In genomic region chr11:14390669-14391068, GRCh38 we compare ENCODE assay signal across 2 cellular contexts.
TF ChIP-seq lines count a peak whose summit lies in the region.

No MANE protein-coding gene starts in this region.

TF ChIP-seq in A549, 52 proteins besides CTCF, POLR2A, EP300 and RAD21 (continued from another document):
- TF ChIP-seq USF2 (IDR thresholded peaks at IDR 0.05) (no peak), KDM1A (IDR thresholded peaks at IDR 0.05; ENCODE audit: low read depth) (no peak), ZNF302 (CRISPR knock-in tag; IDR thresholded peaks at IDR 0.05) (no peak), GATA3 (IDR thresholded peaks at IDR 0.05; ENCODE audit: borderline replicate concordance) (no peak), RFX5 (IDR thresholded peaks at IDR 0.05) (no peak)
TF ChIP-seq in A549: peak in this region for 0.

TF ChIP-seq in SK-N-SH, 30 proteins besides CTCF, POLR2A, EP300 and RAD21 (continued from another document):
- no peak for TF ChIP-seq USF2 (IDR thresholded peaks at IDR 0.05; ENCODE audit: borderline replicate concordance, low read depth, low read length)
- no peak for TF ChIP-seq TCF12 (IDR thresholded peaks at IDR 0.05)
- no peak for TF ChIP-seq SIN3A (IDR thresholded peaks at IDR 0.05; ENCODE audit: borderline replicate concordance, low read depth, low read length)
- no peak for TF ChIP-seq FOXJ3 (CRISPR knock-in tag; IDR thresholded peaks at IDR 0.05)
- no peak for TF ChIP-seq CHD2 (IDR thresholded peaks at IDR 0.05; ENCODE audit: low read length, partially characterized antibody)
- no peak for TF ChIP-seq GATA2 (CRISPR knock-in tag; IDR thresholded peaks at IDR 0.05)
- TF ChIP-seq, protein P1, sequence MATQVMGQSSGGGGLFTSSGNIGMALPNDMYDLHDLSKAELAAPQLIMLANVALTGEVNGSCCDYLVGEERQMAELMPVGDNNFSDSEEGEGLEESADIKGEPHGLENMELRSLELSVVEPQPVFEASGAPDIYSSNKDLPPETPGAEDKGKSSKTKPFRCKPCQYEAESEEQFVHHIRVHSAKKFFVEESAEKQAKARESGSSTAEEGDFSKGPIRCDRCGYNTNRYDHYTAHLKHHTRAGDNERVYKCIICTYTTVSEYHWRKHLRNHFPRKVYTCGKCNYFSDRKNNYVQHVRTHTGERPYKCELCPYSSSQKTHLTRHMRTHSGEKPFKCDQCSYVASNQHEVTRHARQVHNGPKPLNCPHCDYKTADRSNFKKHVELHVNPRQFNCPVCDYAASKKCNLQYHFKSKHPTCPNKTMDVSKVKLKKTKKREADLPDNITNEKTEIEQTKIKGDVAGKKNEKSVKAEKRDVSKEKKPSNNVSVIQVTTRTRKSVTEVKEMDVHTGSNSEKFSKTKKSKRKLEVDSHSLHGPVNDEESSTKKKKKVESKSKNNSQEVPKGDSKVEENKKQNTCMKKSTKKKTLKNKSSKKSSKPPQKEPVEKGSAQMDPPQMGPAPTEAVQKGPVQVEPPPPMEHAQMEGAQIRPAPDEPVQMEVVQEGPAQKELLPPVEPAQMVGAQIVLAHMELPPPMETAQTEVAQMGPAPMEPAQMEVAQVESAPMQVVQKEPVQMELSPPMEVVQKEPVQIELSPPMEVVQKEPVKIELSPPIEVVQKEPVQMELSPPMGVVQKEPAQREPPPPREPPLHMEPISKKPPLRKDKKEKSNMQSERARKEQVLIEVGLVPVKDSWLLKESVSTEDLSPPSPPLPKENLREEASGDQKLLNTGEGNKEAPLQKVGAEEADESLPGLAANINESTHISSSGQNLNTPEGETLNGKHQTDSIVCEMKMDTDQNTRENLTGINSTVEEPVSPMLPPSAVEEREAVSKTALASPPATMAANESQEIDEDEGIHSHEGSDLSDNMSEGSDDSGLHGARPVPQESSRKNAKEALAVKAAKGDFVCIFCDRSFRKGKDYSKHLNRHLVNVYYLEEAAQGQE (IDR thresholded peaks at IDR 0.05; ENCODE audit: low read depth, low read length) = no peak
- no peak for TF ChIP-seq EZH2phosphoT487 (IDR thresholded peaks at IDR 0.05; ENCODE audit: borderline replicate concordance, low read depth)
- no peak for TF ChIP-seq YY1 (IDR thresholded peaks at IDR 0.05; ENCODE audit: low read depth)
